In genomic region chr20:21632654-21633053, GRCh38 we compare ENCODE assay signal across 21 cellular contexts.
A peak's percentile ranks its signal among the peaks of the same experiment; 100 is the strongest.
DNase-seq lines count a peak whose midpoint lies in the region; ATAC-seq and TF ChIP-seq lines count a peak whose summit lies in the region.
"Had no signal": no experiment of that assay in that cellular context is flagged by ENCODE, and none has a peak within 500 bp of the region (broad histone marks: within the 10 kb centered on the region; RNA-seq: fewer than 3 reads in every experiment).

No MANE protein-coding gene starts in this region.

- H3K9ac ChIP-seq in BLaER1 (peak overlapping the region; percentile 59; the same call in 1 of the 2 replicates), Loucy (ENCODE audit: low read depth, low read length, poor library complexity, severe bottlenecking) (peak overlapping the region; percentile 31)

- H3K27ac Mint-ChIP-seq in stimulated activated naive B cell treated with anti-CD40 and anti-IgM and Interleukin-4, amounts not matched to agents 10 μg/mL and 1 μg/mL and 100 μg/mL, for 72 hours: no peak overlapping the region
- H3K27ac Mint-ChIP-seq in natural killer cell: no peak overlapping the region
- H3K27ac Mint-ChIP-seq: CD4-positive, CD25-positive, alpha-beta regulatory T cell; CD8-positive, alpha-beta memory T cell; H9; IgD-negative memory B cell had no signal

- intact Hi-C loops in natural killer cell (cut with micrococcal nuclease): no loop called here

- H3K9me3 Mint-ChIP-seq in stimulated activated naive B cell treated with anti-CD40 and anti-IgM and Interleukin-4, amounts not matched to agents 10 μg/mL and 1 μg/mL and 100 μg/mL, for 72 hours: peaks cover 0 to 3% of the 10 kb centered on the region in 2 donors
- H3K9me3 Mint-ChIP-seq in natural killer cell: peaks cover 0 to 2% of the 10 kb centered on the region in 2 donors
- H3K9me3 Mint-ChIP-seq: H9 had no signal

- H3K4me2 ChIP-seq in BLaER1 (peak overlapping the region; percentile 89), Loucy (ENCODE audit: low read depth, low read length, poor library complexity, severe bottlenecking) (peak overlapping the region; percentile 32)

- H3K27me3 ChIP-seq in BLaER1 (no peaks in the 10 kb centered on the region), Loucy (ENCODE audit: insufficient read depth, low read length, poor library complexity, severe bottlenecking) (no peaks in the 10 kb centered on the region)

- no peaks in the 10 kb centered on the region for H3K36me3 ChIP-seq in BLaER1
- H3K36me3 ChIP-seq in Loucy (ENCODE audit: insufficient read depth, low read length): no peaks in the 10 kb centered on the region

- H3K4me3 ChIP-seq in BLaER1: peak overlapping the region; percentile 26; the same call in 1 of the 2 replicates
- H3K4me3 ChIP-seq in Loucy (ENCODE audit: low read length, poor library complexity, severe bottlenecking): no peak overlapping the region
- H3K4me3 ChIP-seq: GM12878 had no signal

- no peak overlapping the region for H3K4me3 Mint-ChIP-seq in stimulated activated naive B cell treated with anti-CD40 and anti-IgM and Interleukin-4, amounts not matched to agents 10 μg/mL and 1 μg/mL and 100 μg/mL, for 72 hours
- no peak overlapping the region for H3K4me3 Mint-ChIP-seq in natural killer cell
- H3K4me3 Mint-ChIP-seq: CD4-positive, CD25-positive, alpha-beta regulatory T cell; CD8-positive, alpha-beta memory T cell; H9; IgD-negative memory B cell had no signal

- DNase-seq in stimulated activated naive B cell treated with anti-CD40 and anti-IgM and Interleukin-4, amounts not matched to agents 10 μg/mL and 1 μg/mL and 100 μg/mL, for 72 hours: no peak
- no peak for DNase-seq in SW 1271 (lab: John Stamatoyannopoulos, UW)
- DNase-seq in natural killer cell: no peak
- DNase-seq: 8988T; C1 segment of cervical spinal cord; CD4-positive, CD25-positive, alpha-beta regulatory T cell; CD8-positive, alpha-beta memory T cell; COR-L47; DMS 273 treated with DMSO at 0.1 percent for 48 hours; DMS53; DND-41; EL; GOT3; H9 had no signal

- H3F3A ChIP-seq in Loucy (ENCODE audit: low read depth): no peaks in the 10 kb centered on the region

- H2AFZ ChIP-seq in Loucy (ENCODE audit: low read length): peak overlapping the region; percentile 48; the same call in 1 of the 2 replicates

- H4K20me1 ChIP-seq in BLaER1 (no peaks in the 10 kb centered on the region), Loucy (ENCODE audit: insufficient read depth, low read length, poor library complexity, severe bottlenecking) (no peaks in the 10 kb centered on the region)

- H3K4me1 ChIP-seq in BLaER1 (peaks cover 74% of the 10 kb centered on the region), Loucy (ENCODE audit: insufficient read depth, low read length, poor library complexity, severe bottlenecking) (peaks cover 45% of the 10 kb centered on the region)

- H3K4me1 Mint-ChIP-seq in stimulated activated naive B cell treated with anti-CD40 and anti-IgM and Interleukin-4, amounts not matched to agents 10 μg/mL and 1 μg/mL and 100 μg/mL, for 72 hours: peaks cover 8 to 25% of the 10 kb centered on the region in 2 donors
- no peaks in the 10 kb centered on the region for H3K4me1 Mint-ChIP-seq in natural killer cell
- H3K4me1 Mint-ChIP-seq: CD4-positive, CD25-positive, alpha-beta regulatory T cell; CD8-positive, alpha-beta memory T cell; H9; IgD-negative memory B cell had no signal

- H3K79me2 ChIP-seq in Loucy (ENCODE audit: insufficient read depth, low read length): no peaks in the 10 kb centered on the region

- TF ChIP-seq CTCF in Loucy (conservative IDR thresholded peaks at IDR 0.05; ENCODE audit: low read length): no peak
- TF ChIP-seq CTCF in VCaP (conservative IDR thresholded peaks at IDR 0.05): no peak
- TF ChIP-seq CTCF in natural killer cell (IDR thresholded peaks at IDR 0.05): no peak

- no peaks in the 10 kb centered on the region for H3K9me2 ChIP-seq in Loucy (replicated peaks; ENCODE audit: low read depth, low read length)

- no peaks in the 10 kb centered on the region for H3K36me3 Mint-ChIP-seq in stimulated activated naive B cell treated with anti-CD40 and anti-IgM and Interleukin-4, amounts not matched to agents 10 μg/mL and 1 μg/mL and 100 μg/mL, for 72 hours
- no peaks in the 10 kb centered on the region for H3K36me3 Mint-ChIP-seq in natural killer cell
- H3K36me3 Mint-ChIP-seq: CD4-positive, CD25-positive, alpha-beta regulatory T cell; CD8-positive, alpha-beta memory T cell; IgD-negative memory B cell had no signal

- H3K27me3 Mint-ChIP-seq in stimulated activated naive B cell treated with anti-CD40 and anti-IgM and Interleukin-4, amounts not matched to agents 10 μg/mL and 1 μg/mL and 100 μg/mL, for 72 hours: no peaks in the 10 kb centered on the region
- peaks cover 0 to 4% of the 10 kb centered on the region in 2 donors for H3K27me3 Mint-ChIP-seq in natural killer cell (ENCODE audit: low read depth in 2 of 2)
- H3K27me3 Mint-ChIP-seq: IgD-negative memory B cell had no signal

- ATAC-seq in stimulated activated naive B cell treated with anti-CD40 and anti-IgM and Interleukin-4, amounts not matched to agents 10 μg/mL and 1 μg/mL and 100 μg/mL, for 72 hours (replicated peaks): peak; percentile 57 to 62
- ATAC-seq in GM21619 (IDR thresholded peaks at IDR 0.05; ENCODE audit: unreplicated experiment) (no peak), natural killer cell (no peak)
- ATAC-seq: GM12878, HepG2 had no signal

- H3K9me3 ChIP-seq in BLaER1: 0 out of 2 replicates have a peak, but pooled peaks cover 5% of the 10 kb centered on the region
- no peaks in the 10 kb centered on the region for H3K9me3 ChIP-seq in Loucy (ENCODE audit: insufficient read depth, low read depth, low read length)

- H3K27ac ChIP-seq in BLaER1 (peak overlapping the region; percentile 90), VCaP (peak overlapping the region; percentile 48)

Comparison
In these comparisons a context has a peak if more than half of its experiments do, and no peak if none do; other contexts are left out.
1. ATAC-seq: peak in stimulated activated naive B cell treated with anti-CD40 and anti-IgM and Interleukin-4, amounts not matched to agents 10 μg/mL and 1 μg/mL and 100 μg/mL, for 72 hours (2 of 2); none in GM21619 (single experiment) and natural killer cell (0 of 3).